In genomic region chr22:27880778-27881394, GRCh38 we compare ENCODE assay signal across 8 cellular contexts. TPM values are rescaled to one million over a fixed set of nuclear protein-coding genes. Genes with fewer than 3 reads are reported as not detected.
A peak's percentile ranks its signal among the peaks of the same experiment; 100 is the strongest.
DNase-seq lines count a peak whose midpoint lies in the region; ATAC-seq, FAIRE-seq and TF ChIP-seq lines count a peak whose summit lies in the region.

No MANE protein-coding gene starts in this region.

- H3K4me1 Mint-ChIP-seq in MCF 10A (ENCODE audit: insufficient read depth, unreplicated experiment): peaks cover 17% of the 10 kb centered on the region

- DNase-seq in AG09309 (ENCODE audit: low read depth): peak; percentile 57
- no peak for DNase-seq in GM12892 (ENCODE audit: insufficient read length)
- peak; percentile 16 for DNase-seq in NCI-H82 treated with DMSO at 0.1 percent for 48 hours (lab: John Stamatoyannopoulos, UW; ENCODE audit: unreplicated experiment)
- peak; percentile 64 for DNase-seq in MCF 10A (ENCODE audit: unreplicated experiment)
- peak; percentile 79 for DNase-seq in iris pigment epithelial cell (ENCODE audit: low read depth)
- peak; percentile 63 for DNase-seq in smooth muscle cell of the brain vasculature (ENCODE audit: low read depth, low spot score)
- DNase-seq in NCI-H128 (lab: John Stamatoyannopoulos, UW; ENCODE audit: unreplicated experiment): no peak

- no peaks in the 10 kb centered on the region for H3K27me3 Mint-ChIP-seq in MCF 10A (ENCODE audit: insufficient read depth, unreplicated experiment)

- peaks cover 36% of the 10 kb centered on the region for H3K36me3 Mint-ChIP-seq in MCF 10A (ENCODE audit: insufficient read depth, unreplicated experiment)

- no peak overlapping the region for H3K4me3 Mint-ChIP-seq in MCF 10A (ENCODE audit: unreplicated experiment)

- FAIRE-seq in GM12892 (lab: Jason Lieb, UNC): peak; percentile 36

- TF ChIP-seq CTCF in AG09309 (IDR thresholded peaks at IDR 0.05; ENCODE audit: control insufficient read depth, insufficient read depth, low read depth, low read length, missing control alignments): peak; percentile 67
- peak; percentile 46 for TF ChIP-seq CTCF in MCF 10A (IDR thresholded peaks at IDR 0.05; ENCODE audit: unreplicated experiment)

- no TSS peak for BruUV-seq in MCF 10A (replicated peaks; lab: Mats Ljungman, UMichigan)

- ATAC-seq in GM18861 (IDR thresholded peaks at IDR 0.05; ENCODE audit: unreplicated experiment): no peak

- intact Hi-C loops in MCF 10A (cut with micrococcal nuclease): loop anchor here (1.0 kb wide), 2 partner anchors 128 to 475 kb away; no protein-coding TSS in a partner anchor

- H3K9me3 Mint-ChIP-seq in MCF 10A (ENCODE audit: unreplicated experiment): no peaks in the 10 kb centered on the region

- no peak for TF ChIP-seq POLR2A in GM12892 (IDR thresholded peaks at IDR 0.05; ENCODE audit: low read depth, low read length)

- CTCF ChIA-PET in MCF 10A (lab: Yijun Ruan, JAX): interaction anchor here (0.6 to 3.3 kb wide), 53 partner anchors 9 to 1543 kb away, joined by 3 to 29 read pairs (median 4); partner anchors contain the start of gene PITPNB

- POLR2A ChIA-PET in MCF 10A (lab: Yijun Ruan, JAX): interaction anchor here (0.7 to 2.6 kb wide), 7 partner anchors 13 to 1019 kb away, joined by 3 to 7 read pairs (median 3); partner anchors contain the start of gene PITPNB

- H3K27ac Mint-ChIP-seq in MCF 10A (ENCODE audit: low read depth, unreplicated experiment): peak overlapping the region; percentile 39

- no peak overlapping the region for H3K4me3 ChIP-seq in AG09309 (ENCODE audit: control insufficient read depth, low read depth, low read length)

RNA-seq across cellular contexts. Expression of gene PITPNB, which starts 38.2 kb away (rescaled TPM):
- polyA plus RNA-seq in GM12892 (2012; ENCODE audit: missing spikeins): 52.9 TPM
- total RNA-seq in MCF 10A (2022): 93.1 and 124 TPM in 2 replicates

Comparison
In these comparisons a context has a peak if more than half of its experiments do, and no peak if none do; other contexts are left out.
1. DNase-seq: peak in AG09309 (single experiment), NCI-H82 treated with DMSO at 0.1 percent for 48 hours (single experiment), MCF 10A (single experiment), iris pigment epithelial cell (single experiment) and smooth muscle cell of the brain vasculature (single experiment); none in GM12892 (single experiment) and NCI-H128 (single experiment).